In genomic region chr2:20584637-20585321, GRCh38 we compare ENCODE assay signal across 9 cellular contexts.
A peak's percentile ranks its signal among the peaks of the same experiment; 100 is the strongest.
DNase-seq lines count a peak whose midpoint lies in the region; ATAC-seq and TF ChIP-seq lines count a peak whose summit lies in the region.
"Had no signal": no experiment of that assay in that cellular context is flagged by ENCODE, and none has a peak within 500 bp of the region (broad histone marks: within the 10 kb centered on the region; RNA-seq: fewer than 3 reads in every experiment).

No MANE protein-coding gene starts in this region.

- peak overlapping the region; percentile 95 for H3K27ac ChIP-seq in trophoblast cell (ENCODE audit: low read depth, low read length)
- H3K27ac ChIP-seq: VCaP had no signal

- peak overlapping the region; percentile 98 for H2BK12ac ChIP-seq in trophoblast cell (ENCODE audit: low read length)

- DNase-seq in COLO829 (ENCODE audit: low spot score) = peak; percentile 62
- DNase-seq in globus pallidus (ENCODE audit: low spot score) = peak; percentile 92
- peak in 1 of 2 donors; percentile 39 for DNase-seq in trophoblast cell
- no peak for DNase-seq in stimulated activated CD4-positive, alpha-beta T cell treated with anti-CD3 and anti-CD28 coated beads, Interleukin-2, amount 100 ng/mL, for 24 hours

- peaks cover 63% of the 10 kb centered on the region for H3K79me1 ChIP-seq in trophoblast cell (ENCODE audit: low read length)

- peaks cover 30 to 46% of the 10 kb centered on the region in 2 experiments for H3K4me1 ChIP-seq in trophoblast cell (ENCODE audit: control insufficient read depth in 1 of 2, insufficient read depth in 2 of 2, low read length in 2 of 2)

- peak overlapping the region; percentile 91 for H3K4ac ChIP-seq in trophoblast cell (ENCODE audit: low read depth, low read length)

- H3K9ac ChIP-seq in trophoblast cell (ENCODE audit: low read length) = no peak overlapping the region

- H3K27me3 ChIP-seq in trophoblast cell (ENCODE audit: insufficient read depth, low read length) = no peaks in the 10 kb centered on the region

- peak overlapping the region; percentile 20 for H3K4me2 ChIP-seq in trophoblast cell (ENCODE audit: low read length)

- peak overlapping the region; percentile 77 for H4K8ac ChIP-seq in trophoblast cell (ENCODE audit: low read depth, low read length)

- H3K14ac ChIP-seq in trophoblast cell (ENCODE audit: low read length) = peak overlapping the region; percentile 97

- H3K4me3 ChIP-seq in trophoblast cell (ENCODE audit: low read depth, low read length) = no peak overlapping the region

- H2BK5ac ChIP-seq in trophoblast cell (ENCODE audit: low read depth, low read length, poor library complexity) = peak overlapping the region; percentile 98

- H2BK120ac ChIP-seq in trophoblast cell (ENCODE audit: insufficient read depth, low read length, poor library complexity) = peak overlapping the region; percentile 99

- ATAC-seq in SK-N-SH treated with all-trans-retinoic acid at 6 μM for 48 hours = peak; percentile 90
- ATAC-seq in HG03378 (IDR thresholded peaks at IDR 0.05; ENCODE audit: unreplicated experiment) = no peak
- no peak for ATAC-seq in GM21515 (IDR thresholded peaks at IDR 0.05; ENCODE audit: unreplicated experiment)
- ATAC-seq in HG03354 (IDR thresholded peaks at IDR 0.05; ENCODE audit: poor library complexity, severe bottlenecking, unreplicated experiment) = no peak

- WGBS in trophoblast cell (ENCODE audit: extremely low coverage, insufficient coverage, insufficient read length) = no CpG with 5 or more reads among the region's 9 CpGs

- peak overlapping the region; percentile 90 for H3K18ac ChIP-seq in trophoblast cell (ENCODE audit: low read length)

- no peak overlapping the region for H3K23ac ChIP-seq in trophoblast cell (ENCODE audit: low read length)

- peaks cover 6% of the 10 kb centered on the region for H3K9me3 ChIP-seq in trophoblast cell (ENCODE audit: insufficient read depth, low read depth, low read length)

- peaks cover 21% of the 10 kb centered on the region for H3K79me2 ChIP-seq in trophoblast cell (ENCODE audit: control insufficient read depth, insufficient read depth, low read length, poor library complexity)

- H2AFZ ChIP-seq in trophoblast cell (ENCODE audit: insufficient read depth, low read length, poor library complexity) = peak overlapping the region; percentile 88

- peak overlapping the region; percentile 99 for H4K91ac ChIP-seq in trophoblast cell (ENCODE audit: low read depth, low read length)

- peak overlapping the region; percentile 94 for H2AK5ac ChIP-seq in trophoblast cell (ENCODE audit: low read length)

- no peaks in the 10 kb centered on the region for H3K36me3 ChIP-seq in trophoblast cell (ENCODE audit: control insufficient read depth in 1 of 2, insufficient read depth in 2 of 2, low read length in 2 of 2)

- H4K12ac ChIP-seq in trophoblast cell (ENCODE audit: low read depth, low read length) = peak overlapping the region; percentile 26

TF ChIP-seq in SK-N-SH treated with all-trans-retinoic acid at 6 μM for 48 hours, 23 proteins besides CTCF, POLR2A, EP300 and RAD21:
- TF ChIP-seq, protein P1, sequence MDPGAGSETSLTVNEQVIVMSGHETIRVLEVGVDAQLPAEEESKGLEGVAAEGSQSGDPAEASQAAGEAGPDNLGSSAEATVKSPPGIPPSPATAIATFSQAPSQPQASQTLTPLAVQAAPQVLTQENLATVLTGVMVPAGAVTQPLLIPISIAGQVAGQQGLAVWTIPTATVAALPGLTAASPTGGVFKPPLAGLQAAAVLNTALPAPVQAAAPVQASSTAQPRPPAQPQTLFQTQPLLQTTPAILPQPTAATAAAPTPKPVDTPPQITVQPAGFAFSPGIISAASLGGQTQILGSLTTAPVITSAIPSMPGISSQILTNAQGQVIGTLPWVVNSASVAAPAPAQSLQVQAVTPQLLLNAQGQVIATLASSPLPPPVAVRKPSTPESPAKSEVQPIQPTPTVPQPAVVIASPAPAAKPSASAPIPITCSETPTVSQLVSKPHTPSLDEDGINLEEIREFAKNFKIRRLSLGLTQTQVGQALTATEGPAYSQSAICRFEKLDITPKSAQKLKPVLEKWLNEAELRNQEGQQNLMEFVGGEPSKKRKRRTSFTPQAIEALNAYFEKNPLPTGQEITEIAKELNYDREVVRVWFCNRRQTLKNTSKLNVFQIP (CRISPR knock-in tag; IDR thresholded peaks at IDR 0.05; ENCODE audit: borderline replicate concordance, low read depth) = no peak; the same call in 1 of the 2 replicates
- TF ChIP-seq SNAI2 (CRISPR knock-in tag; IDR thresholded peaks at IDR 0.05) (peak; percentile 89; the same call in 1 of the 2 replicates), CSDC2 (CRISPR knock-in tag; IDR thresholded peaks at IDR 0.05) (peak; percentile 83), PATZ1 (CRISPR knock-in tag; IDR thresholded peaks at IDR 0.05; ENCODE audit: borderline replicate concordance) (peak; percentile 99), ISL1 (CRISPR knock-in tag; IDR thresholded peaks at IDR 0.05) (peak; percentile 57), RARB (CRISPR knock-in tag; IDR thresholded peaks at IDR 0.05) (no peak), ZNF70 (CRISPR knock-in tag; IDR thresholded peaks at IDR 0.05) (no peak), ESRRG (CRISPR knock-in tag; IDR thresholded peaks at IDR 0.05) (0 out of 2 replicates have a peak, but pooled peaks have one; percentile 45), TOX (CRISPR knock-in tag; IDR thresholded peaks at IDR 0.05; ENCODE audit: borderline replicate concordance) (no peak; the same call in 1 of the 2 replicates), ARNTL (CRISPR knock-in tag; IDR thresholded peaks at IDR 0.05; ENCODE audit: borderline replicate concordance, low read depth) (no peak), BACH2 (CRISPR knock-in tag; IDR thresholded peaks at IDR 0.05; ENCODE audit: borderline replicate concordance) (no peak)
- TF ChIP-seq, protein P2, sequence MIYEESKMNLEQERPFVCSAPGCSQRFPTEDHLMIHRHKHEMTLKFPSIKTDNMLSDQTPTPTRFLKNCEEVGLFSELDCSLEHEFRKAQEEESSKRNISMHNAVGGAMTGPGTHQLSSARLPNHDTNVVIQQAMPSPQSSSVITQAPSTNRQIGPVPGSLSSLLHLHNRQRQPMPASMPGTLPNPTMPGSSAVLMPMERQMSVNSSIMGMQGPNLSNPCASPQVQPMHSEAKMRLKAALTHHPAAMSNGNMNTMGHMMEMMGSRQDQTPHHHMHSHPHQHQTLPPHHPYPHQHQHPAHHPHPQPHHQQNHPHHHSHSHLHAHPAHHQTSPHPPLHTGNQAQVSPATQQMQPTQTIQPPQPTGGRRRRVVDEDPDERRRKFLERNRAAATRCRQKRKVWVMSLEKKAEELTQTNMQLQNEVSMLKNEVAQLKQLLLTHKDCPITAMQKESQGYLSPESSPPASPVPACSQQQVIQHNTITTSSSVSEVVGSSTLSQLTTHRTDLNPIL (CRISPR knock-in tag; IDR thresholded peaks at IDR 0.05; ENCODE audit: low read depth) = peak; percentile 92
- TF ChIP-seq, protein P3, sequence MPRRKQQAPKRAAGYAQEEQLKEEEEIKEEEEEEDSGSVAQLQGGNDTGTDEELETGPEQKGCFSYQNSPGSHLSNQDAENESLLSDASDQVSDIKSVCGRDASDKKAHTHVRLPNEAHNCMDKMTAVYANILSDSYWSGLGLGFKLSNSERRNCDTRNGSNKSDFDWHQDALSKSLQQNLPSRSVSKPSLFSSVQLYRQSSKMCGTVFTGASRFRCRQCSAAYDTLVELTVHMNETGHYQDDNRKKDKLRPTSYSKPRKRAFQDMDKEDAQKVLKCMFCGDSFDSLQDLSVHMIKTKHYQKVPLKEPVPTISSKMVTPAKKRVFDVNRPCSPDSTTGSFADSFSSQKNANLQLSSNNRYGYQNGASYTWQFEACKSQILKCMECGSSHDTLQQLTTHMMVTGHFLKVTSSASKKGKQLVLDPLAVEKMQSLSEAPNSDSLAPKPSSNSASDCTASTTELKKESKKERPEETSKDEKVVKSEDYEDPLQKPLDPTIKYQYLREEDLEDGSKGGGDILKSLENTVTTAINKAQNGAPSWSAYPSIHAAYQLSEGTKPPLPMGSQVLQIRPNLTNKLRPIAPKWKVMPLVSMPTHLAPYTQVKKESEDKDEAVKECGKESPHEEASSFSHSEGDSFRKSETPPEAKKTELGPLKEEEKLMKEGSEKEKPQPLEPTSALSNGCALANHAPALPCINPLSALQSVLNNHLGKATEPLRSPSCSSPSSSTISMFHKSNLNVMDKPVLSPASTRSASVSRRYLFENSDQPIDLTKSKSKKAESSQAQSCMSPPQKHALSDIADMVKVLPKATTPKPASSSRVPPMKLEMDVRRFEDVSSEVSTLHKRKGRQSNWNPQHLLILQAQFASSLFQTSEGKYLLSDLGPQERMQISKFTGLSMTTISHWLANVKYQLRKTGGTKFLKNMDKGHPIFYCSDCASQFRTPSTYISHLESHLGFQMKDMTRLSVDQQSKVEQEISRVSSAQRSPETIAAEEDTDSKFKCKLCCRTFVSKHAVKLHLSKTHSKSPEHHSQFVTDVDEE (CRISPR knock-in tag; IDR thresholded peaks at IDR 0.05) = no peak

Comparison
In these comparisons a context has a peak if more than half of its experiments do, and no peak if none do; other contexts are left out.
1. DNase-seq: peak in COLO829 (single experiment) and globus pallidus (single experiment); none in stimulated activated CD4-positive, alpha-beta T cell treated with anti-CD3 and anti-CD28 coated beads, Interleukin-2, amount 100 ng/mL, for 24 hours (0 of 2).